11 cellular contexts compared by ENCODE assay signal in genomic region chr12:92147491-92147890, GRCh38. TPM values are rescaled to one million over a fixed set of nuclear protein-coding genes. Genes with fewer than 3 reads are reported as not detected.
DNase-seq lines count a peak whose midpoint lies in the region; ATAC-seq, FAIRE-seq and TF ChIP-seq lines count a peak whose summit lies in the region.
"Had no signal": no experiment of that assay in that cellular context is flagged by ENCODE, and none has a peak within 500 bp of the region (broad histone marks: within the 10 kb centered on the region; RNA-seq: fewer than 3 reads in every experiment).

No MANE protein-coding gene starts in this region.

- peak overlapping the region; percentile 80 for H3K4me2 ChIP-seq in BLaER1
- H3K4me2 ChIP-seq in GM23338 = peak overlapping the region; percentile 84
- peak overlapping the region; percentile 67 for H3K4me2 ChIP-seq in K562 (ENCODE audit: insufficient read depth, low read length)

- H3K79me2 ChIP-seq in GM23338 (replicated peaks; ENCODE audit: insufficient read depth) (peaks cover 30% of the 10 kb centered on the region), K562 (ENCODE audit: control insufficient read depth, insufficient read depth, low read length) (peaks cover 46% of the 10 kb centered on the region)

- peaks cover 14% of the 10 kb centered on the region for H3K36me3 ChIP-seq in BLaER1
- peaks cover 13% of the 10 kb centered on the region; the same call in 1 of the 2 replicates for H3K36me3 ChIP-seq in GM23338 (ENCODE audit: insufficient read depth)
- H3K36me3 ChIP-seq in K562 (ENCODE audit: control insufficient read depth, insufficient read depth, low read length) = peaks cover 19% of the 10 kb centered on the region; the same call in 2 of the 3 replicates

- no peak for FAIRE-seq in K562 (lab: Jason Lieb, UNC)

- CTCF ChIA-PET in K562 (lab: Yijun Ruan, JAX; ENCODE audit: low intra/inter-chr PET ratio) = no interaction called here

- H4K20me1 ChIP-seq in BLaER1 (peaks cover 31% of the 10 kb centered on the region), GM23338 (replicated peaks; ENCODE audit: insufficient read depth) (peaks cover 8% of the 10 kb centered on the region; the same call in 1 of the 2 replicates), K562 (replicated peaks; ENCODE audit: control insufficient read depth, insufficient read depth, low read length) (peaks cover 19% of the 10 kb centered on the region)

- no peak for TF ChIP-seq EP300 in K562 (IDR thresholded peaks at IDR 0.05; ENCODE audit: low read length)

- POLR2A ChIA-PET in K562 (lab: Yijun Ruan, JAX) = no interaction called here

- ATAC-seq in GM23338 (no peak), K562 (no peak), HG03378 (IDR thresholded peaks at IDR 0.05; ENCODE audit: unreplicated experiment) (no peak)
- ATAC-seq: lower lobe of right lung had no signal

- H3K4me1 Mint-ChIP-seq in GM23338 (peaks cover 29% of the 10 kb centered on the region), nephron (peaks cover 31% of the 10 kb centered on the region)

- in situ Hi-C loops in K562 (cut with MboI) = loop anchor here (5.0 kb wide), 1 partner anchor 420 kb away; no protein-coding TSS in a partner anchor

- H2AFZ ChIP-seq in GM23338 = no peak overlapping the region
- peak overlapping the region; percentile 88 for H2AFZ ChIP-seq in K562 (ENCODE audit: low read depth, low read length)

- 0 out of 2 replicates have a peak, but pooled peaks cover 4% of the 10 kb centered on the region for H3K9me2 ChIP-seq in GM23338 (ENCODE audit: insufficient read depth)

- no peaks in the 10 kb centered on the region for H3F3A ChIP-seq in GM23338 (replicated peaks; ENCODE audit: low read depth)

- peak overlapping the region; percentile 86 for H3K27ac ChIP-seq in BLaER1
- H3K27ac ChIP-seq in GM23338 (ENCODE audit: low read depth) = no peak overlapping the region; the same call in 1 of the 2 replicates
- H3K27ac ChIP-seq in K562 (ENCODE audit: extremely low read depth, low read depth, low read length) = peak overlapping the region; percentile 71
- H3K27ac ChIP-seq: brain microvascular endothelial cell had no signal

- peaks cover 20% of the 10 kb centered on the region for H3K27me3 Mint-ChIP-seq in GM23338 (ENCODE audit: insufficient read depth, low read depth, poor library complexity)
- no peaks in the 10 kb centered on the region for H3K27me3 Mint-ChIP-seq in nephron (ENCODE audit: low read depth)

- H3K4me1 ChIP-seq in BLaER1 = peaks cover 46% of the 10 kb centered on the region
- H3K4me1 ChIP-seq in GM23338 (ENCODE audit: insufficient read depth) = peaks cover 25% of the 10 kb centered on the region
- H3K4me1 ChIP-seq in K562 (replicated peaks in 1 of 2; ENCODE audit: control insufficient read depth in 2 of 2, insufficient read depth in 2 of 2, low read length in 2 of 2) = peaks cover 21 to 25% of the 10 kb centered on the region in 2 experiments
- H3K4me1 ChIP-seq: lower lobe of right lung had no signal

- intact Hi-C loops in K562 (cut with micrococcal nuclease) = loop anchor here (5.0 to 10.0 kb wide), 4 partner anchors 85 to 233 kb away; no protein-coding TSS in a partner anchor

- TF ChIP-seq CTCF in GM23338 (conservative IDR thresholded peaks at IDR 0.05; ENCODE audit: low read depth in 2 of 2) = no peak
- no peak for TF ChIP-seq CTCF in K562 (IDR thresholded peaks at IDR 0.05 in 2 of 3, conservative IDR thresholded peaks at IDR 0.05 in 1 of 3; ENCODE audit: insufficient read depth in 2 of 3, low read depth in 1 of 3, low read length in 3 of 3)
- TF ChIP-seq CTCF in nephron (IDR thresholded peaks at IDR 0.05; ENCODE audit: unreplicated experiment in 3 of 3) = no peak

- H3K4me3 Mint-ChIP-seq in GM23338 (peak overlapping the region; percentile 98), nephron (peak overlapping the region; percentile 97 to 100 (median 100))

- H3K9ac ChIP-seq in BLaER1 = peak overlapping the region; percentile 89
- peak overlapping the region in 1 of 2 experiments; percentile 80; a peak in 2 of 4 replicates for H3K9ac ChIP-seq in K562 (ENCODE audit: insufficient read depth in 1 of 2, low read depth in 2 of 2, low read length in 2 of 2)

- H3K4me3 ChIP-seq in BLaER1 (peak overlapping the region; percentile 77), GM23338 (peak overlapping the region; percentile 82), K562 (0 out of 2 replicates have a peak overlapping the region, but pooled peaks have one; percentile 14)

- H3K36me3 Mint-ChIP-seq in GM23338 (ENCODE audit: low read depth) (peaks cover 30% of the 10 kb centered on the region), nephron (ENCODE audit: low read depth) (peaks cover 21% of the 10 kb centered on the region)

- TF ChIP-seq POLR2A in K562 (conservative IDR thresholded peaks at IDR 0.05) = no peak

- H3K9me3 ChIP-seq in BLaER1 (no peaks in the 10 kb centered on the region; the same call in 1 of the 2 replicates), K562 (replicated peaks; ENCODE audit: control insufficient read depth, insufficient read depth, low read depth, low read length) (no peaks in the 10 kb centered on the region)
- H3K9me3 ChIP-seq: lower lobe of right lung, MG63 had no signal

- H3K27me3 ChIP-seq in BLaER1 (no peaks in the 10 kb centered on the region), GM23338 (ENCODE audit: insufficient read depth) (no peaks in the 10 kb centered on the region), K562 (ENCODE audit: control insufficient read depth in 2 of 2, insufficient read depth in 2 of 2, low read length in 2 of 2) (no peaks in the 10 kb centered on the region)
- H3K27me3 ChIP-seq: brain microvascular endothelial cell, MG63 had no signal

- H3K9me3 Mint-ChIP-seq in GM23338 (peaks cover 6% of the 10 kb centered on the region; the same call in 2 of the 3 replicates), nephron (no peaks in the 10 kb centered on the region)

- TF ChIP-seq RAD21 in K562 (CRISPR knock-in tag; conservative IDR thresholded peaks at IDR 0.05 in 1 of 2, IDR thresholded peaks at IDR 0.05 in 1 of 2) = no peak

- H3K9me1 ChIP-seq in K562 (ENCODE audit: control insufficient read depth, insufficient read depth, low read length) = no peaks in the 10 kb centered on the region

- H3K27ac Mint-ChIP-seq in GM23338 = peak overlapping the region; percentile 82
- H3K27ac Mint-ChIP-seq in nephron = peak overlapping the region; percentile 99 to 100 (median 99)

- DNase-seq in GM23338 (ENCODE audit: low spot score) (no peak), K562 (ENCODE audit: extremely low read depth in 1 of 4, low spot score in 3 of 4) (peak in 1 of 4 experiments; percentile 34), NCI-H526 treated with DMSO at 0.1 percent for 48 hours (lab: John Stamatoyannopoulos, UW) (no peak), NCI-H2081 (lab: John Stamatoyannopoulos, UW) (no peak)
- DNase-seq in stimulated activated CD4-positive, alpha-beta T cell treated with anti-CD3 and anti-CD28 coated beads, Interleukin-4, amount 100 ng/mL, for 1 hour = no peak
- DNase-seq: brain microvascular endothelial cell, lower lobe of right lung, MG63 had no signal

- no TSS peak for BruUV-seq in K562 (replicated peaks; lab: Mats Ljungman, UMichigan)

- WGBS in K562 (ENCODE audit: insufficient coverage, low coverage, missing lambda C conversion rate) = 12% methylated on average over 3 of the region's 3 CpGs

TF ChIP-seq in GM23338, 12 proteins besides CTCF, POLR2A, EP300 and RAD21 (continues in another document):
- TF ChIP-seq NANOG (IDR thresholded peaks at IDR 0.05; ENCODE audit: borderline replicate concordance) (no peak), STAT1 (IDR thresholded peaks at IDR 0.05; ENCODE audit: unreplicated experiment) (no peak), EZH2phosphoT487 (IDR thresholded peaks at IDR 0.05; ENCODE audit: unreplicated experiment) (no peak)

TF ChIP-seq in K562, 482 proteins besides CTCF, POLR2A, EP300 and RAD21 (continues in another document):
- TF ChIP-seq SIX5 (IDR thresholded peaks at IDR 0.05; ENCODE audit: borderline replicate concordance in 1 of 2, insufficient read depth in 1 of 2, low read depth in 1 of 2, low read length in 2 of 2) = no peak

RNA-seq across cellular contexts. Expression of gene BTG1, which starts 1.8 kb away (rescaled TPM):
- 15.5 and 16.0 TPM in 2 replicates for total RNA-seq in GM23338 (2014; rRNA removed; shearing (Covaris generic))
- 26.8 and 36.2 TPM in 2 replicates for polyA plus RNA-seq in GM23338 (2016; fragmentation: Nextera tagmentation; extraction: Ambion mirVana)
- total RNA-seq in K562 (2011; cell fraction: chromatin; rRNA removed; ENCODE audit: low replicate concordance) = 25.9 and 32.5 TPM in 2 replicates
- 9.2 and 10.9 TPM in 2 replicates for total RNA-seq in K562 (2011; cell fraction: nucleolus; rRNA removed)
- 21.7 and 32.1 TPM in 2 replicates for total RNA-seq in K562 (2011; cell fraction: nucleoplasm; rRNA removed)
- total RNA-seq in K562 (2014; rRNA removed) = 4.3 and 4.5 TPM in 2 replicates
- total RNA-seq in K562 (2014; rRNA removed; fragmentation: Illumina TruSeq; extraction: Trizol) = 8.0 and 9.9 TPM in 2 replicates
- 4.9 and 6.4 TPM in 2 replicates for total RNA-seq in K562 (2015; rRNA removed; fragmentation: Illumina TruSeq; extraction: Trizol)
- 28.6 and 29.5 TPM in 2 replicates for total RNA-seq in K562 (2021)
- 9.0 and 27.0 TPM in 2 replicates for polyA plus RNA-seq in K562 (2011; rRNA removed)
- polyA plus RNA-seq in K562 (2011; cell fraction: cytosol; rRNA removed) = 7.9 and 16.8 TPM in 2 replicates
- polyA plus RNA-seq in K562 (2011; cell fraction: nucleus; rRNA removed) = 10.7 and 29.8 TPM in 2 replicates
- 15.3 and 42.8 TPM in 2 replicates for polyA plus RNA-seq in K562 (2012)
- polyA plus RNA-seq in K562 (2014; fragmentation: Illumina TruSeq; extraction: Trizol) = 7.5 and 12.8 TPM in 2 replicates
- 1 to 10 TPM; 3.7 to 4.3 TPM for polyA plus RNA-seq in K562 (2014; fragmentation: Nextera tagmentation; extraction: Ambion mirVana)
- polyA plus RNA-seq in K562 (2014; rRNA removed) = 7.1 and 7.4 TPM in 2 replicates
- polyA minus RNA-seq in K562 (2011; rRNA and poly(A)+ RNA removed) = 17.2 and 33.9 TPM in 2 replicates
- polyA minus RNA-seq in K562 (2011; cell fraction: cytosol; rRNA and poly(A)+ RNA removed) = 13.6 and 28.9 TPM in 2 replicates
- 11.0 and 40.8 TPM in 2 replicates for polyA minus RNA-seq in K562 (2011; cell fraction: nucleus; rRNA and poly(A)+ RNA removed)

Comparison
In these comparisons a context has a peak if more than half of its experiments do, and no peak if none do; other contexts are left out.
1. H3K4me3 ChIP-seq: peak in every context shown above with its lines; median percentile 82 in GM23338; 77 in BLaER1; 14 in K562.